Comparison of ENCODE assay signal across 8 cellular contexts in the genomic region with DNA sequence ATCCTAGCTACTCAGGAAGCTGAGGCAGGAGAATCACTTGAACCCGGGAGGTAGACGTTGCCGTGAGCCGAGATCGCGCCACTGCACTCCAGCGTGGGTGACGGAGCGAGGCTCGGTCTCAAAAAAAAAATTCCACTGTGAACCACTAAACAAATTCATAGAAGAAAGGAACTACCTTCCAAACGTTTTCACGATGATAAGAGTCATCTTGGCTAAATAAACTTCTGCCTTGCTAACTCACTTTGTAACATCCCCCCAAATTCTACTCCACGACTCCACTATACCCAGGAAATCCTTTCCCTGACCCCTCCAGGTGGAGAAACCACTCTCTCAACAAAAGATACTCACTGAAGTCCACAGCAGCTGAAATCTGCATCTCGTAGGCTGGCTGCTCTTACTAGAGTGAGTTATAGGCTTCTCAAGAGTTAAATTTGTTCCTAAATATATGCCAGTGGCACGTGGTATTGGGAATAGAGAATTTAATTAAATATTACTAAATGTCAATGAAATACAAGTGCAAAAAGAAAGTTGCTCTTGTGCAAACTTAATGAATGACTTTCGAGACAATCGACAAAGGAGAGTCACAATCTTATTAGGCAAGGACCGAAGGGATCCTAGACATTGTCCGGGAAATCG.
DNase-seq lines count a peak whose midpoint lies in the region; ATAC-seq and TF ChIP-seq lines count a peak whose summit lies in the region.

No MANE protein-coding gene starts in this region.

- peaks cover 18% of the 10 kb centered on the region for H3F3A ChIP-seq in OCI-LY1 (ENCODE audit: insufficient read depth, low read length)

- H3K4me2 ChIP-seq in DND-41 (ENCODE audit: insufficient read depth, low read length), result peak overlapping the region; percentile 72
- H3K4me2 ChIP-seq in OCI-LY1 (ENCODE audit: low read length), result peak overlapping the region; percentile 37
- H3K4me2 ChIP-seq in parathyroid adenoma (ENCODE audit: low read length), result peak overlapping the region; percentile 80

- peaks cover 24% of the 10 kb centered on the region for H4K20me1 ChIP-seq in DND-41 (ENCODE audit: insufficient read depth, low read length)
- no peaks in the 10 kb centered on the region for H4K20me1 ChIP-seq in OCI-LY1 (ENCODE audit: insufficient read depth, low read length)

- H3K36me3 ChIP-seq in DND-41 (ENCODE audit: insufficient read depth, low read length) (peaks cover 24% of the 10 kb centered on the region), OCI-LY1 (ENCODE audit: insufficient read depth, low read length) (peaks cover 9% of the 10 kb centered on the region), endocrine pancreas (ENCODE audit: control insufficient read depth, insufficient read depth, low read length) (no peaks in the 10 kb centered on the region), parathyroid adenoma (ENCODE audit: control insufficient read depth, insufficient read depth, low read length) (no peaks in the 10 kb centered on the region)

- H3K4me3 ChIP-seq in DND-41 (ENCODE audit: low read depth in 1 of 2, low read length in 2 of 2) (peak overlapping the region in 1 of 2 experiments; percentile 27; a peak in 1 of 4 replicates), OCI-LY1 (ENCODE audit: low read depth, low read length, poor library complexity, severe bottlenecking) (peak overlapping the region; percentile 0), endocrine pancreas (ENCODE audit: control insufficient read depth, insufficient read depth, low read length) (peak overlapping the region; percentile 90), parathyroid adenoma (ENCODE audit: low read depth, low read length) (peak overlapping the region; percentile 51)

- TF ChIP-seq CTCF in DND-41 (IDR thresholded peaks at IDR 0.05; ENCODE audit: borderline replicate concordance, extremely low read depth, low read length, poor library complexity, severe bottlenecking) (no peak), OCI-LY1 (IDR thresholded peaks at IDR 0.05; ENCODE audit: low read length) (no peak), parathyroid adenoma (IDR thresholded peaks at IDR 0.05) (no peak)

- no peaks in the 10 kb centered on the region for H3K9me2 ChIP-seq in OCI-LY1 (ENCODE audit: low read depth, low read length)

- H3K27me3 ChIP-seq in DND-41 (ENCODE audit: insufficient read depth, low read length, poor library complexity) (no peaks in the 10 kb centered on the region), OCI-LY1 (ENCODE audit: insufficient read depth, low read length) (no peaks in the 10 kb centered on the region), endocrine pancreas (ENCODE audit: control insufficient read depth, insufficient read depth, low read length) (no peaks in the 10 kb centered on the region), parathyroid adenoma (ENCODE audit: control insufficient read depth, insufficient read depth, low read length) (no peaks in the 10 kb centered on the region)

- H3K4me1 ChIP-seq in DND-41 (ENCODE audit: insufficient read depth, low read length) (peaks cover 38% of the 10 kb centered on the region), OCI-LY1 (ENCODE audit: insufficient read depth, low read length, severe bottlenecking) (peaks cover 50% of the 10 kb centered on the region), endocrine pancreas (ENCODE audit: control insufficient read depth, insufficient read depth, low read length) (no peaks in the 10 kb centered on the region), parathyroid adenoma (peaks cover 23% of the 10 kb centered on the region)

- no peak for ATAC-seq in DND-41 (ENCODE audit: insufficient read depth, low read depth)
- ATAC-seq in HG03521 (IDR thresholded peaks at IDR 0.05; ENCODE audit: unreplicated experiment), result no peak

- H3K9me3 ChIP-seq in DND-41 (ENCODE audit: insufficient read depth, low read length, severe bottlenecking) (no peaks in the 10 kb centered on the region), OCI-LY1 (ENCODE audit: low read length) (no peaks in the 10 kb centered on the region), endocrine pancreas (ENCODE audit: control insufficient read depth, low read length) (no peaks in the 10 kb centered on the region), parathyroid adenoma (ENCODE audit: control insufficient read depth, low read length) (no peaks in the 10 kb centered on the region)

- peak overlapping the region; percentile 100; the same call in 1 of the 2 replicates for H3K9ac ChIP-seq in DND-41 (ENCODE audit: low read depth, low read length)
- H3K9ac ChIP-seq in OCI-LY1 (ENCODE audit: low read length), result peak overlapping the region; percentile 3; the same call in 1 of the 2 replicates
- no peak overlapping the region for H3K9ac ChIP-seq in endocrine pancreas (ENCODE audit: control insufficient read depth, insufficient read depth, low read length)
- no peak overlapping the region for H3K9ac ChIP-seq in parathyroid adenoma

- H2AFZ ChIP-seq in DND-41 (ENCODE audit: low read depth, low read length), result peak overlapping the region; percentile 6; the same call in 1 of the 2 replicates
- no peak overlapping the region for H2AFZ ChIP-seq in OCI-LY1 (ENCODE audit: low read length)
- H2AFZ ChIP-seq in parathyroid adenoma, result peak overlapping the region; percentile 68

- H3K27ac ChIP-seq in DND-41 (ENCODE audit: low read length) (no peak overlapping the region), OCI-LY1 (ENCODE audit: low read depth, low read length, poor library complexity, severe bottlenecking) (peak overlapping the region; percentile 90), parathyroid adenoma (peak overlapping the region; percentile 96)

- DNase-seq in DND-41 (no peak), retina (no peak), NCI-H1105 treated with DMSO at 0.1 percent for 48 hours (lab: John Stamatoyannopoulos, UW) (no peak), kidney tubule cell (ENCODE audit: low spot score) (no peak)

- H3K79me2 ChIP-seq in DND-41 (ENCODE audit: insufficient read depth, low read length) (peaks cover 34% of the 10 kb centered on the region), OCI-LY1 (ENCODE audit: insufficient read depth, low read length) (peaks cover 19% of the 10 kb centered on the region), parathyroid adenoma (peaks cover 26% of the 10 kb centered on the region)

Comparison
In these comparisons a context has a peak if more than half of its experiments do, and no peak if none do; other contexts are left out.
1. H3K9ac ChIP-seq: peak in DND-41 (single experiment) and OCI-LY1 (single experiment); none in endocrine pancreas (single experiment) and parathyroid adenoma (single experiment).
2. Peak in every context shown above with its lines, with median percentiles within 50 percentile points of each other: H3K4me2 ChIP-seq.